ENCODE assay signal across 2 cellular contexts in the genomic region with DNA sequence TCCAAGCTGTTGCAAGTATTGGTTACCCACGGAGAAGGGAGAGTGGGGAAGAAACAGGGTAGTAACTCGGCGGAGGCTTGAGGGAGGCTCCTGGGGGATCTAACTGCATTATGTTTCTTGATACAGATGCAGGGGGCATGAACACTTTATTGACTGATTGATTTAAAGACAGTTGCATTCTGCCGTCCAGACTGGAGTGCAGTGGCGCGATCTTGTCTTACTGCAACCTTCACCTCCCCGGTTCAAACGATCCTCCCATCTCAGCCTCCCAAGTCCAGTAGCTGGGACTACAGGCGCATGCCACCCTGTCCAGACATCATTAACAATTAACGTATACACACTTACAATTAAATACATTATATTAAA.
TF ChIP-seq lines count a peak whose summit lies in the region.

No MANE protein-coding gene starts in this region.

TF ChIP-seq in HepG2, 621 proteins besides CTCF, POLR2A, EP300 and RAD21:
- TF ChIP-seq MED1 (CRISPR knock-in tag; IDR thresholded peaks at IDR 0.05) = 0 out of 2 replicates have a peak, but pooled peaks have one; percentile 7
- no peak for TF ChIP-seq DNMT3B (CRISPR knock-in tag; conservative IDR thresholded peaks at IDR 0.05)
- TF ChIP-seq MZF1 (CRISPR knock-in tag; IDR thresholded peaks at IDR 0.05; ENCODE audit: borderline replicate concordance) = no peak
- TF ChIP-seq CC2D1A (CRISPR knock-in tag; IDR thresholded peaks at IDR 0.05) = 0 out of 2 replicates have a peak, but pooled peaks have one; percentile 75
- TF ChIP-seq ZNF354B (CRISPR knock-in tag; IDR thresholded peaks at IDR 0.05) = 0 out of 2 replicates have a peak, but pooled peaks have one; percentile 7
- TF ChIP-seq, protein P1, sequence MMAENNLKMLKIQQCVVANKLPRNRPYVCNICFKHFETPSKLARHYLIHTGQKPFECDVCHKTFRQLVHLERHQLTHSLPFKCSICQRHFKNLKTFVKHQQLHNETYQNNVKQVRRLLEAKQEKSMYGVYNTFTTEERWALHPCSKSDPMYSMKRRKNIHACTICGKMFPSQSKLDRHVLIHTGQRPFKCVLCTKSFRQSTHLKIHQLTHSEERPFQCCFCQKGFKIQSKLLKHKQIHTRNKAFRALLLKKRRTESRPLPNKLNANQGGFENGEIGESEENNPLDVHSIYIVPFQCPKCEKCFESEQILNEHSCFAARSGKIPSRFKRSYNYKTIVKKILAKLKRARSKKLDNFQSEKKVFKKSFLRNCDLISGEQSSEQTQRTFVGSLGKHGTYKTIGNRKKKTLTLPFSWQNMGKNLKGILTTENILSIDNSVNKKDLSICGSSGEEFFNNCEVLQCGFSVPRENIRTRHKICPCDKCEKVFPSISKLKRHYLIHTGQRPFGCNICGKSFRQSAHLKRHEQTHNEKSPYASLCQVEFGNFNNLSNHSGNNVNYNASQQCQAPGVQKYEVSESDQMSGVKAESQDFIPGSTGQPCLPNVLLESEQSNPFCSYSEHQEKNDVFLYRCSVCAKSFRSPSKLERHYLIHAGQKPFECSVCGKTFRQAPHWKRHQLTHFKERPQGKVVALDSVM (CRISPR knock-in tag; IDR thresholded peaks at IDR 0.05) = 0 out of 2 replicates have a peak, but pooled peaks have one; percentile 43
- 0 out of 2 replicates have a peak, but pooled peaks have one; percentile 19 for TF ChIP-seq SIN3B (IDR thresholded peaks at IDR 0.05; ENCODE audit: low read length)
- no peak for TF ChIP-seq NR2F6 (IDR thresholded peaks at IDR 0.05)
- 0 out of 2 replicates have a peak, but pooled peaks have one; percentile 0 for TF ChIP-seq NR2F6 (CRISPR knock-in tag; IDR thresholded peaks at IDR 0.05)
- TF ChIP-seq, protein P2, sequence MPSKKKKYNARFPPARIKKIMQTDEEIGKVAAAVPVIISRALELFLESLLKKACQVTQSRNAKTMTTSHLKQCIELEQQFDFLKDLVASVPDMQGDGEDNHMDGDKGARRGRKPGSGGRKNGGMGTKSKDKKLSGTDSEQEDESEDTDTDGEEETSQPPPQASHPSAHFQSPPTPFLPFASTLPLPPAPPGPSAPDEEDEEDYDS (CRISPR knock-in tag; IDR thresholded peaks at IDR 0.05) = 0 out of 2 replicates have a peak, but pooled peaks have one; percentile 4
- TF ChIP-seq ZNF567 (CRISPR knock-in tag; IDR thresholded peaks at IDR 0.05; ENCODE audit: borderline replicate concordance) = no peak
- TF ChIP-seq TBL1XR1 (IDR thresholded peaks at IDR 0.05; ENCODE audit: borderline replicate concordance, low read length, partially characterized antibody) = peak; percentile 37
- 0 out of 2 replicates have a peak, but pooled peaks have one; percentile 4 for TF ChIP-seq RARA (CRISPR knock-in tag; IDR thresholded peaks at IDR 0.05)
TF ChIP-seq in HepG2: peak in this region for 9.

TF ChIP-seq in endothelial cell of umbilical vein, 7 proteins besides CTCF, POLR2A, EP300 and RAD21:
- TF ChIP-seq MYC (IDR thresholded peaks at IDR 0.05; ENCODE audit: low read depth, low read length) (no peak), GATA2 (IDR thresholded peaks at IDR 0.05; ENCODE audit: insufficient read depth, insufficient read length, low read depth, low read length) (no peak), EZH2 (IDR thresholded peaks at IDR 0.05; ENCODE audit: borderline replicate concordance, low read depth, low read length, severe bottlenecking) (no peak), JUN (IDR thresholded peaks at IDR 0.05; ENCODE audit: borderline replicate concordance, insufficient read depth, insufficient read length, low read depth) (no peak), POLR2AphosphoS5 (IDR thresholded peaks at IDR 0.05; ENCODE audit: insufficient read depth, low read depth, low read length) (no peak), FOS (IDR thresholded peaks at IDR 0.05; ENCODE audit: borderline replicate concordance, insufficient read depth, low read length) (no peak)
- TF ChIP-seq, protein P3, sequence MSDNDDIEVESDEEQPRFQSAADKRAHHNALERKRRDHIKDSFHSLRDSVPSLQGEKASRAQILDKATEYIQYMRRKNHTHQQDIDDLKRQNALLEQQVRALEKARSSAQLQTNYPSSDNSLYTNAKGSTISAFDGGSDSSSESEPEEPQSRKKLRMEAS (IDR thresholded peaks at IDR 0.05; ENCODE audit: insufficient read depth, insufficient read length) = no peak
